In the genomic region with DNA sequence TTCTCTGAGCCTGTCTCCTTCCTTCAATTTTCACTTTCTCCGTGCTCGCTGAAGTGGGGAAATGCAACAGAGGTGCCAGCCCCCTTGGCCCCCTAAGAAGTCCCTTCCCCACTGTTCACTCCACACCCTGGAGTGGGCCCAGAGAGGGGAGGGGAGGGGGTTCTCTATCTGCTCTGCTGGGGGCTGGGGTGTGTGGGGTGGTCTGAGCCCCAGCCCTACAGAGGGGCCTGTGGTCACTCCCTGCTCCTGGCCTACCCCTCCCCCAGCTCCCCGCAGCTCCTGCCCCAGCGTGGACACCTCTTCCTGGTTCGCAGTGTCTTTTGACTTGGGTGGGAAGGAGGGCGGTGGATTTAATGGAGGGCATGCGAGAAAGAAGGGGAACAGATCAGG, we compare ENCODE assay signal across 6 cellular contexts. TPM values are rescaled to one million over a fixed set of nuclear protein-coding genes. Genes with fewer than 3 reads are reported as not detected.
DNase-seq lines count a peak whose midpoint lies in the region; TF ChIP-seq lines count a peak whose summit lies in the region.

No MANE protein-coding gene starts in this region.

- H4K20me1 ChIP-seq in neural cell (ENCODE audit: insufficient read depth): no peaks in the 10 kb centered on the region

- TF ChIP-seq POLR2A in breast epithelium (IDR thresholded peaks at IDR 0.05): no peak

- H3F3A ChIP-seq in neural cell (ENCODE audit: insufficient read depth, low read length, poor library complexity, severe bottlenecking): no peaks in the 10 kb centered on the region

- DNase-seq in H7 (peak; percentile 64), breast epithelium (ENCODE audit: low spot score in 2 of 2) (no peak), EL (no peak), NCI-H2171 (lab: John Stamatoyannopoulos, UW) (no peak)
- DNase-seq in effector CD4-positive, alpha-beta T cell: no peak

- H3K9me2 ChIP-seq in neural cell (ENCODE audit: insufficient read depth, low read length): no peaks in the 10 kb centered on the region

- peak overlapping the region; percentile 51 for H2AFZ ChIP-seq in neural cell (ENCODE audit: low read depth, low read length)

- peak overlapping the region; percentile 96 for H3K9ac ChIP-seq in neural cell (ENCODE audit: low read length)

- peak overlapping the region; percentile 95 for H3K4me3 ChIP-seq in H7 (ENCODE audit: insufficient read depth, low read depth, low read length)
- peak overlapping the region; percentile 59 to 92 (median 80) for H3K4me3 ChIP-seq in breast epithelium
- H3K4me3 ChIP-seq in neural cell (ENCODE audit: low read length): peak overlapping the region; percentile 80

- TF ChIP-seq CTCF in breast epithelium (IDR thresholded peaks at IDR 0.05) (no peak), neural cell (IDR thresholded peaks at IDR 0.05; ENCODE audit: poor library complexity, severe bottlenecking) (no peak)

- H3K27me3 ChIP-seq in H7 (ENCODE audit: control insufficient read depth, insufficient read depth, low read length) (no peaks in the 10 kb centered on the region), breast epithelium (no peaks in the 10 kb centered on the region), neural cell (ENCODE audit: insufficient read depth, low read depth, low read length) (peaks cover 10% of the 10 kb centered on the region)

- H3K4me2 ChIP-seq in neural cell (ENCODE audit: low read length): peak overlapping the region; percentile 88

- TF ChIP-seq EP300 in neural cell (conservative IDR thresholded peaks at IDR 0.05; ENCODE audit: poor library complexity, severe bottlenecking): no peak

- intact Hi-C loops in breast epithelium (cut with DNase I; ENCODE audit: low total_unique reads): no loop called here

- peaks cover 22% of the 10 kb centered on the region for H3K79me2 ChIP-seq in neural cell (replicated peaks; ENCODE audit: insufficient read depth, low read length)

- no peak for TF ChIP-seq RAD21 in neural cell (conservative IDR thresholded peaks at IDR 0.05)

- peak overlapping the region; percentile 97 to 100 for H3K27ac ChIP-seq in breast epithelium
- H3K27ac ChIP-seq in neural cell (ENCODE audit: low read length): peak overlapping the region; percentile 53

- peaks cover 12 to 13% of the 10 kb centered on the region in 2 donors for H3K4me1 ChIP-seq in breast epithelium

- H3K9me3 ChIP-seq in breast epithelium (no peaks in the 10 kb centered on the region), neural cell (ENCODE audit: low read length) (no peaks in the 10 kb centered on the region)

- H3K36me3 ChIP-seq in H7 (replicated peaks; ENCODE audit: control insufficient read depth, insufficient read depth, low read length): peaks cover 10% of the 10 kb centered on the region
- H3K36me3 ChIP-seq in breast epithelium: no peaks in the 10 kb centered on the region
- no peaks in the 10 kb centered on the region for H3K36me3 ChIP-seq in neural cell (ENCODE audit: insufficient read depth, low read length)

TF ChIP-seq in neural cell, 6 proteins besides CTCF, POLR2A, EP300 and RAD21:
- TF ChIP-seq MXI1 (conservative IDR thresholded peaks at IDR 0.05; ENCODE audit: poor library complexity, severe bottlenecking) (no peak), SMC3 (conservative IDR thresholded peaks at IDR 0.05; ENCODE audit: poor library complexity) (no peak)

RNA-seq across cellular contexts. Expression of gene LZTS2, which starts 1.0 kb away (rescaled TPM):
- total RNA-seq in H7 (2014; rRNA removed; shearing (Covaris generic)): 107 and 108 TPM in 2 replicates
- 10 to 100 TPM; 44.0 to 67.5 (median 61.3) TPM for total RNA-seq in breast epithelium
- polyA plus RNA-seq in neural cell: 40.1 and 58.4 TPM in 2 replicates
- polyA minus RNA-seq in neural cell: 27.4 and 31.2 TPM in 2 replicates

RNA-seq across cellular contexts. Expression of gene TWNK, which starts 13.3 kb away (rescaled TPM):
- 16.0 and 19.2 TPM in 2 replicates for total RNA-seq in H7 (2014; rRNA removed; shearing (Covaris generic))
- total RNA-seq in breast epithelium: 1 to 10 TPM; 3.4 to 7.5 (median 5.3) TPM
- 4.2 and 4.8 TPM in 2 replicates for polyA plus RNA-seq in neural cell
- 5.6 TPM in 2 replicates for polyA minus RNA-seq in neural cell

RNA-seq across cellular contexts. Expression of gene MRPL43, which starts 13.3 kb away (rescaled TPM):
- 106 and 107 TPM in 2 replicates for total RNA-seq in H7 (2014; rRNA removed; shearing (Covaris generic))
- 100 to 1,000 TPM in 1 of 3 donors, 10 to 100 TPM in 2; 75.4 to 104 (median 84.6) TPM for total RNA-seq in breast epithelium
- 121 and 122 TPM in 2 replicates for polyA plus RNA-seq in neural cell
- polyA minus RNA-seq in neural cell: 44.9 and 47.7 TPM in 2 replicates

RNA-seq across cellular contexts. Expression of gene PDZD7, which starts 30.3 kb away (rescaled TPM):
- 2.3 and 5.1 TPM in 2 replicates for total RNA-seq in H7 (2014; rRNA removed; shearing (Covaris generic))
- total RNA-seq in breast epithelium: 1 to 10 TPM in 1 of 3 donors, under 1 TPM in 2; 0.48 to 2.3 (median 0.66) TPM
- polyA plus RNA-seq in neural cell: 1.5 and 2.6 TPM in 2 replicates
- polyA minus RNA-seq in neural cell: 2.2 and 2.8 TPM in 2 replicates

RNA-seq across cellular contexts. Expression of gene SFXN3, which starts 30.4 kb away (rescaled TPM):
- 4.1 and 5.6 TPM in 2 replicates for total RNA-seq in H7 (2014; rRNA removed; shearing (Covaris generic))
- total RNA-seq in breast epithelium: 10 to 100 TPM; 63.7 to 90.4 (median 75.7) TPM
- 52.1 and 56.5 TPM in 2 replicates for polyA plus RNA-seq in neural cell
- 29.7 and 32.3 TPM in 2 replicates for polyA minus RNA-seq in neural cell
